Comparison of ENCODE assay signal across 1 cellular context in the genomic region with DNA sequence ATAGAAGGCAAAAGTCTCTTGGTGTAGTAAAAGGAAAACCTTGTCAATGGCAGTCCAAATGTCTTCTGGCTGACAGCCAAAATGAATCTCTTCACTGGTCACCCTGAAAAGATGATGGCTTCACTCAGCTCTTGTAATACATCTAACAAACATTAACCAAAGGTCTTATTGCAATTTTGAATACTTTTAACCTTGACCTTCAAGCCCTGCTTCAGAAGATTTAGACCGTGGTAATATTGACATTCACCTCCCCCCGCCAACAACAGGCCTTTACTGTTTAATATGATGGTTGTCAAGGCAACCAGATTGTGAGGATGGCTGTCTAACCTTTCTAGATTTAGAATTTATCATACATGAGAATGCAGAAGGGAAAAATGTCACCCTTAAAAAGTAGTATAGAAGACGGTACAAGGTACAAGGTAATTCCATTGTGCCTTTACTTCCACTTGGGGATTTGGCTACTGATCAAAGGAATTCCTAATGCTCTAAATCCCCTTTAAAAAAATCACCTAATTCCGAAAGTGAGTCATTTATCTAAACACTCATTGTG.
TF ChIP-seq lines count a peak whose summit lies in the region.

No MANE protein-coding gene starts in this region.

TF ChIP-seq in HepG2, 621 proteins besides CTCF, POLR2A, EP300 and RAD21 (continued from another document and continues in another):
- TF ChIP-seq, protein P1, sequence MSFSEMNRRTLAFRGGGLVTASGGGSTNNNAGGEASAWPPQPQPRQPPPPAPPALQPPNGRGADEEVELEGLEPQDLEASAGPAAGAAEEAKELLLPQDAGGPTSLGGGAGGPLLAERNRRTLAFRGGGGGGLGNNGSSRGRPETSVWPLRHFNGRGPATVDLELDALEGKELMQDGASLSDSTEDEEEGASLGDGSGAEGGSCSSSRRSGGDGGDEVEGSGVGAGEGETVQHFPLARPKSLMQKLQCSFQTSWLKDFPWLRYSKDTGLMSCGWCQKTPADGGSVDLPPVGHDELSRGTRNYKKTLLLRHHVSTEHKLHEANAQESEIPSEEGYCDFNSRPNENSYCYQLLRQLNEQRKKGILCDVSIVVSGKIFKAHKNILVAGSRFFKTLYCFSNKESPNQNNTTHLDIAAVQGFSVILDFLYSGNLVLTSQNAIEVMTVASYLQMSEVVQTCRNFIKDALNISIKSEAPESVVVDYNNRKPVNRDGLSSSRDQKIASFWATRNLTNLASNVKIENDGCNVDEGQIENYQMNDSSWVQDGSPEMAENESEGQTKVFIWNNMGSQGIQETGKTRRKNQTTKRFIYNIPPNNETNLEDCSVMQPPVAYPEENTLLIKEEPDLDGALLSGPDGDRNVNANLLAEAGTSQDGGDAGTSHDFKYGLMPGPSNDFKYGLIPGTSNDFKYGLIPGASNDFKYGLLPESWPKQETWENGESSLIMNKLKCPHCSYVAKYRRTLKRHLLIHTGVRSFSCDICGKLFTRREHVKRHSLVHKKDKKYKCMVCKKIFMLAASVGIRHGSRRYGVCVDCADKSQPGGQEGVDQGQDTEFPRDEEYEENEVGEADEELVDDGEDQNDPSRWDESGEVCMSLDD (CRISPR knock-in tag; IDR thresholded peaks at IDR 0.05; ENCODE audit: borderline replicate concordance), result no peak
- TF ChIP-seq ZNF768 (CRISPR knock-in tag; IDR thresholded peaks at IDR 0.05) (no peak), SNAPC2 (CRISPR knock-in tag; IDR thresholded peaks at IDR 0.05) (no peak), ZFP1 (CRISPR knock-in tag; IDR thresholded peaks at IDR 0.05) (peak; percentile 57; the same call in 1 of the 2 replicates), SRSF1 (optimal IDR thresholded peaks at IDR 0.05; ENCODE audit: low read depth, low read length) (no peak), NAIF1 (CRISPR knock-in tag; IDR thresholded peaks at IDR 0.05; ENCODE audit: borderline replicate concordance) (no peak), TMF1 (CRISPR knock-in tag; IDR thresholded peaks at IDR 0.05; ENCODE audit: low read depth) (no peak), ZNF468 (CRISPR knock-in tag; IDR thresholded peaks at IDR 0.05) (no peak), ZNF724P (CRISPR knock-in tag; IDR thresholded peaks at IDR 0.05; ENCODE audit: borderline replicate concordance) (no peak), RNF2 (conservative IDR thresholded peaks at IDR 0.05; ENCODE audit: low read depth) (no peak), ATAD3A (CRISPR knock-in tag; IDR thresholded peaks at IDR 0.05) (no peak), JDP2 (CRISPR knock-in tag; IDR thresholded peaks at IDR 0.05; ENCODE audit: borderline replicate concordance) (no peak), ADNP (CRISPR knock-in tag; IDR thresholded peaks at IDR 0.05) (no peak), PCBP1 (IDR thresholded peaks at IDR 0.05; ENCODE audit: borderline replicate concordance, low read depth, low read length) (no peak), THAP11 (CRISPR knock-in tag; IDR thresholded peaks at IDR 0.05) (peak; percentile 37; the same call in 1 of the 2 replicates), ZBTB7A (CRISPR knock-in tag; IDR thresholded peaks at IDR 0.05) (no peak), TSC22D2 (CRISPR knock-in tag; IDR thresholded peaks at IDR 0.05; ENCODE audit: borderline replicate concordance) (no peak), GTF3A (CRISPR knock-in tag; conservative IDR thresholded peaks at IDR 0.05) (no peak), SALL1 (CRISPR knock-in tag; IDR thresholded peaks at IDR 0.05) (peak; percentile 73; the same call in 1 of the 2 replicates), ZNF883 (CRISPR knock-in tag; IDR thresholded peaks at IDR 0.05; ENCODE audit: not compliant biosample characterization) (no peak), HDAC6 (IDR thresholded peaks at IDR 0.05; ENCODE audit: low read depth, low read length) (no peak), GABPB1 (CRISPR knock-in tag; IDR thresholded peaks at IDR 0.05) (no peak), FOSL2 (CRISPR knock-in tag; IDR thresholded peaks at IDR 0.05) (peak; percentile 78), REXO4 (CRISPR knock-in tag; IDR thresholded peaks at IDR 0.05; ENCODE audit: borderline replicate concordance) (no peak), ZNF143 (CRISPR knock-in tag; IDR thresholded peaks at IDR 0.05) (no peak), ETV5 (CRISPR knock-in tag; IDR thresholded peaks at IDR 0.05; ENCODE audit: borderline replicate concordance) (peak; percentile 61; the same call in 1 of the 2 replicates), ZNF737 (CRISPR knock-in tag; IDR thresholded peaks at IDR 0.05; ENCODE audit: borderline replicate concordance) (no peak), NFATC3 (CRISPR knock-in tag; IDR thresholded peaks at IDR 0.05) (no peak), SIX1 (CRISPR knock-in tag; IDR thresholded peaks at IDR 0.05; ENCODE audit: borderline replicate concordance) (no peak; the same call in 1 of the 2 replicates), ZMYM3 (CRISPR knock-in tag; IDR thresholded peaks at IDR 0.05) (no peak; the same call in 1 of the 2 replicates), AHR (CRISPR knock-in tag; IDR thresholded peaks at IDR 0.05) (no peak), ZNF350 (CRISPR knock-in tag; IDR thresholded peaks at IDR 0.05; ENCODE audit: borderline replicate concordance, low read depth) (no peak), ZSCAN12 (CRISPR knock-in tag; IDR thresholded peaks at IDR 0.05) (no peak), ZNF766 (CRISPR knock-in tag; IDR thresholded peaks at IDR 0.05; ENCODE audit: borderline replicate concordance) (no peak), ZEB1 (IDR thresholded peaks at IDR 0.05; ENCODE audit: insufficient replicate concordance, low read depth) (peak; percentile 77), ZNF772 (CRISPR knock-in tag; IDR thresholded peaks at IDR 0.05) (peak; percentile 72; the same call in 1 of the 2 replicates), SRSF9 (IDR thresholded peaks at IDR 0.05; ENCODE audit: borderline replicate concordance, insufficient read depth, low read depth, low read length, poor library complexity, severe bottlenecking) (no peak), ESRRA (CRISPR knock-in tag; IDR thresholded peaks at IDR 0.05; ENCODE audit: low read depth) (no peak), TRIM24 (CRISPR knock-in tag; IDR thresholded peaks at IDR 0.05) (no peak), ZNF292 (CRISPR knock-in tag; IDR thresholded peaks at IDR 0.05; ENCODE audit: borderline replicate concordance, low read depth) (peak; percentile 61; the same call in 1 of the 2 replicates), TCF12 (IDR thresholded peaks at IDR 0.05) (no peak), TCF12 (CRISPR knock-in tag; IDR thresholded peaks at IDR 0.05) (0 out of 2 replicates have a peak, but pooled peaks have one; percentile 65), FOSL1 (CRISPR knock-in tag; IDR thresholded peaks at IDR 0.05; ENCODE audit: borderline replicate concordance) (no peak), FOXO1 (CRISPR knock-in tag; IDR thresholded peaks at IDR 0.05) (peak; percentile 90)
- TF ChIP-seq, protein P2, sequence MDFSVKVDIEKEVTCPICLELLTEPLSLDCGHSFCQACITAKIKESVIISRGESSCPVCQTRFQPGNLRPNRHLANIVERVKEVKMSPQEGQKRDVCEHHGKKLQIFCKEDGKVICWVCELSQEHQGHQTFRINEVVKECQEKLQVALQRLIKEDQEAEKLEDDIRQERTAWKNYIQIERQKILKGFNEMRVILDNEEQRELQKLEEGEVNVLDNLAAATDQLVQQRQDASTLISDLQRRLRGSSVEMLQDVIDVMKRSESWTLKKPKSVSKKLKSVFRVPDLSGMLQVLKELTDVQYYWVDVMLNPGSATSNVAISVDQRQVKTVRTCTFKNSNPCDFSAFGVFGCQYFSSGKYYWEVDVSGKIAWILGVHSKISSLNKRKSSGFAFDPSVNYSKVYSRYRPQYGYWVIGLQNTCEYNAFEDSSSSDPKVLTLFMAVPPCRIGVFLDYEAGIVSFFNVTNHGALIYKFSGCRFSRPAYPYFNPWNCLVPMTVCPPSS (IDR thresholded peaks at IDR 0.05), result no peak
- TF ChIP-seq, protein P3, sequence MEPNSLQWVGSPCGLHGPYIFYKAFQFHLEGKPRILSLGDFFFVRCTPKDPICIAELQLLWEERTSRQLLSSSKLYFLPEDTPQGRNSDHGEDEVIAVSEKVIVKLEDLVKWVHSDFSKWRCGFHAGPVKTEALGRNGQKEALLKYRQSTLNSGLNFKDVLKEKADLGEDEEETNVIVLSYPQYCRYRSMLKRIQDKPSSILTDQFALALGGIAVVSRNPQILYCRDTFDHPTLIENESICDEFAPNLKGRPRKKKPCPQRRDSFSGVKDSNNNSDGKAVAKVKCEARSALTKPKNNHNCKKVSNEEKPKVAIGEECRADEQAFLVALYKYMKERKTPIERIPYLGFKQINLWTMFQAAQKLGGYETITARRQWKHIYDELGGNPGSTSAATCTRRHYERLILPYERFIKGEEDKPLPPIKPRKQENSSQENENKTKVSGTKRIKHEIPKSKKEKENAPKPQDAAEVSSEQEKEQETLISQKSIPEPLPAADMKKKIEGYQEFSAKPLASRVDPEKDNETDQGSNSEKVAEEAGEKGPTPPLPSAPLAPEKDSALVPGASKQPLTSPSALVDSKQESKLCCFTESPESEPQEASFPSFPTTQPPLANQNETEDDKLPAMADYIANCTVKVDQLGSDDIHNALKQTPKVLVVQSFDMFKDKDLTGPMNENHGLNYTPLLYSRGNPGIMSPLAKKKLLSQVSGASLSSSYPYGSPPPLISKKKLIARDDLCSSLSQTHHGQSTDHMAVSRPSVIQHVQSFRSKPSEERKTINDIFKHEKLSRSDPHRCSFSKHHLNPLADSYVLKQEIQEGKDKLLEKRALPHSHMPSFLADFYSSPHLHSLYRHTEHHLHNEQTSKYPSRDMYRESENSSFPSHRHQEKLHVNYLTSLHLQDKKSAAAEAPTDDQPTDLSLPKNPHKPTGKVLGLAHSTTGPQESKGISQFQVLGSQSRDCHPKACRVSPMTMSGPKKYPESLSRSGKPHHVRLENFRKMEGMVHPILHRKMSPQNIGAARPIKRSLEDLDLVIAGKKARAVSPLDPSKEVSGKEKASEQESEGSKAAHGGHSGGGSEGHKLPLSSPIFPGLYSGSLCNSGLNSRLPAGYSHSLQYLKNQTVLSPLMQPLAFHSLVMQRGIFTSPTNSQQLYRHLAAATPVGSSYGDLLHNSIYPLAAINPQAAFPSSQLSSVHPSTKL (CRISPR knock-in tag; IDR thresholded peaks at IDR 0.05), result peak; percentile 98
- TF ChIP-seq, protein P4, sequence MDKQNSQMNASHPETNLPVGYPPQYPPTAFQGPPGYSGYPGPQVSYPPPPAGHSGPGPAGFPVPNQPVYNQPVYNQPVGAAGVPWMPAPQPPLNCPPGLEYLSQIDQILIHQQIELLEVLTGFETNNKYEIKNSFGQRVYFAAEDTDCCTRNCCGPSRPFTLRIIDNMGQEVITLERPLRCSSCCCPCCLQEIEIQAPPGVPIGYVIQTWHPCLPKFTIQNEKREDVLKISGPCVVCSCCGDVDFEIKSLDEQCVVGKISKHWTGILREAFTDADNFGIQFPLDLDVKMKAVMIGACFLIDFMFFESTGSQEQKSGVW (CRISPR knock-in tag; IDR thresholded peaks at IDR 0.05; ENCODE audit: borderline replicate concordance), result no peak
- TF ChIP-seq, protein P5, sequence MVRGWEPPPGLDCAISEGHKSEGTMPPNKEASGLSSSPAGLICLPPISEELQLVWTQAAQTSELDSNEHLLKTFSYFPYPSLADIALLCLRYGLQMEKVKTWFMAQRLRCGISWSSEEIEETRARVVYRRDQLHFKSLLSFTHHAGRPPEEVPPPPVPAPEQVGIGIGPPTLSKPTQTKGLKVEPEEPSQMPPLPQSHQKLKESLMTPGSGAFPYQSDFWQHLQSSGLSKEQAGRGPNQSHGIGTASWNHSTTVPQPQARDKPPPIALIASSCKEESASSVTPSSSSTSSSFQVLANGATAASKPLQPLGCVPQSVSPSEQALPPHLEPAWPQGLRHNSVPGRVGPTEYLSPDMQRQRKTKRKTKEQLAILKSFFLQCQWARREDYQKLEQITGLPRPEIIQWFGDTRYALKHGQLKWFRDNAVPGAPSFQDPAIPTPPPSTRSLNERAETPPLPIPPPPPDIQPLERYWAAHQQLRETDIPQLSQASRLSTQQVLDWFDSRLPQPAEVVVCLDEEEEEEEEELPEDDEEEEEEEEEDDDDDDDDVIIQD (CRISPR knock-in tag; IDR thresholded peaks at IDR 0.05; ENCODE audit: low read depth), result peak; percentile 85
- TF ChIP-seq, protein P6, sequence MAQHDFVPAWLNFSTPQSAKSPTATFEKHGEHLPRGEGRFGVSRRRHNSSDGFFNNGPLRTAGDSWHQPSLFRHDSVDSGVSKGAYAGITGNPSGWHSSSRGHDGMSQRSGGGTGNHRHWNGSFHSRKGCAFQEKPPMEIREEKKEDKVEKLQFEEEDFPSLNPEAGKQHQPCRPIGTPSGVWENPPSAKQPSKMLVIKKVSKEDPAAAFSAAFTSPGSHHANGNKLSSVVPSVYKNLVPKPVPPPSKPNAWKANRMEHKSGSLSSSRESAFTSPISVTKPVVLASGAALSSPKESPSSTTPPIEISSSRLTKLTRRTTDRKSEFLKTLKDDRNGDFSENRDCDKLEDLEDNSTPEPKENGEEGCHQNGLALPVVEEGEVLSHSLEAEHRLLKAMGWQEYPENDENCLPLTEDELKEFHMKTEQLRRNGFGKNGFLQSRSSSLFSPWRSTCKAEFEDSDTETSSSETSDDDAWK (CRISPR knock-in tag; IDR thresholded peaks at IDR 0.05), result no peak
- TF ChIP-seq, protein P7, sequence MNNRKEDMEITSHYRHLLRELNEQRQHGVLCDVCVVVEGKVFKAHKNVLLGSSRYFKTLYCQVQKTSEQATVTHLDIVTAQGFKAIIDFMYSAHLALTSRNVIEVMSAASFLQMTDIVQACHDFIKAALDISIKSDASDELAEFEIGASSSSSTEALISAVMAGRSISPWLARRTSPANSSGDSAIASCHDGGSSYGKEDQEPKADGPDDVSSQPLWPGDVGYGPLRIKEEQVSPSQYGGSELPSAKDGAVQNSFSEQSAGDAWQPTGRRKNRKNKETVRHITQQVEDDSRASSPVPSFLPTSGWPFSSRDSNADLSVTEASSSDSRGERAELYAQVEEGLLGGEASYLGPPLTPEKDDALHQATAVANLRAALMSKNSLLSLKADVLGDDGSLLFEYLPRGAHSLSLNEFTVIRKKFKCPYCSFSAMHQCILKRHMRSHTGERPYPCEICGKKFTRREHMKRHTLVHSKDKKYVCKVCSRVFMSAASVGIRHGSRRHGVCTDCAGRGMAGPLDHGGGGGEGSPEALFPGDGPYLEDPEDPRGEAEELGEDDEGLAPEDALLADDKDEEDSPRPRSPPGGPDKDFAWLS (CRISPR knock-in tag; IDR thresholded peaks at IDR 0.05; ENCODE audit: borderline replicate concordance), result no peak
- TF ChIP-seq, protein P8, sequence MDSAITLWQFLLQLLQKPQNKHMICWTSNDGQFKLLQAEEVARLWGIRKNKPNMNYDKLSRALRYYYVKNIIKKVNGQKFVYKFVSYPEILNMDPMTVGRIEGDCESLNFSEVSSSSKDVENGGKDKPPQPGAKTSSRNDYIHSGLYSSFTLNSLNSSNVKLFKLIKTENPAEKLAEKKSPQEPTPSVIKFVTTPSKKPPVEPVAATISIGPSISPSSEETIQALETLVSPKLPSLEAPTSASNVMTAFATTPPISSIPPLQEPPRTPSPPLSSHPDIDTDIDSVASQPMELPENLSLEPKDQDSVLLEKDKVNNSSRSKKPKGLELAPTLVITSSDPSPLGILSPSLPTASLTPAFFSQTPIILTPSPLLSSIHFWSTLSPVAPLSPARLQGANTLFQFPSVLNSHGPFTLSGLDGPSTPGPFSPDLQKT (CRISPR knock-in tag; IDR thresholded peaks at IDR 0.05; ENCODE audit: borderline replicate concordance), result no peak
- TF ChIP-seq, protein P9, sequence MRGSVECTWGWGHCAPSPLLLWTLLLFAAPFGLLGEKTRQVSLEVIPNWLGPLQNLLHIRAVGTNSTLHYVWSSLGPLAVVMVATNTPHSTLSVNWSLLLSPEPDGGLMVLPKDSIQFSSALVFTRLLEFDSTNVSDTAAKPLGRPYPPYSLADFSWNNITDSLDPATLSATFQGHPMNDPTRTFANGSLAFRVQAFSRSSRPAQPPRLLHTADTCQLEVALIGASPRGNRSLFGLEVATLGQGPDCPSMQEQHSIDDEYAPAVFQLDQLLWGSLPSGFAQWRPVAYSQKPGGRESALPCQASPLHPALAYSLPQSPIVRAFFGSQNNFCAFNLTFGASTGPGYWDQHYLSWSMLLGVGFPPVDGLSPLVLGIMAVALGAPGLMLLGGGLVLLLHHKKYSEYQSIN (CRISPR knock-in tag; IDR thresholded peaks at IDR 0.05; ENCODE audit: borderline replicate concordance), result no peak
